ENCODE assay signal across 1 cellular context in the genomic region with DNA sequence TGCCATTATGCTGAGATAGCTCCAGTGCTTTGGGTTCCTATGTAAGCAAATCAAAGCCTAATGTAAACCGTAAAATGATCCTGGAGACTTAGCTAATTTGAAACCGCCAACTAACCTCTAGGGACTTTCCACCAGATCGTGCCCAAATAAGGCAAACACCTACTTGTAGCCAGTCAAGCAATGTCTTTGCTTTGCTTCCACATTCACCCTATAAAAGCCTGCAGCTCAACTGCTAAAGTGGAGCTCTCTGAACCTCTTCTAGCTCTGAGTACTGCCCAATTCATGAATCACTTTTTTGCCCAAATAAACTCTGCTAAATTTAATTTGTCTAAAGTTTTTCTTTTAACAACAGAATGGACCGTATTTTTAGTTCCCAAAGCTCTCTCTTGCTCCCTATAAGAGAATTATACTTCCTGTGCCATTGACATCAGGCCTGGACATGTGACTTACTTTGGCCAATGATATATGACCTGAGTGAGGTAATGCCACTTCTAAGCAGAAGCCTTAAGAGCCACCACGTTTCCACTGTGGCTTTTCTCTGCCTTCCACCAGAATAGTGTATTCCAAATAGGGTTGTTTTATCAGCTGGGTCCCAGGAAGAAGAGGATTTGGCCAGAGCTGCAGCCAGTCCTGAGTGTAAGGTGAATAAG.
TF ChIP-seq lines count a peak whose summit lies in the region.

No MANE protein-coding gene starts in this region.

TF ChIP-seq in IMR-90, 13 proteins besides CTCF, POLR2A, EP300 and RAD21:
- TF ChIP-seq, protein P1, sequence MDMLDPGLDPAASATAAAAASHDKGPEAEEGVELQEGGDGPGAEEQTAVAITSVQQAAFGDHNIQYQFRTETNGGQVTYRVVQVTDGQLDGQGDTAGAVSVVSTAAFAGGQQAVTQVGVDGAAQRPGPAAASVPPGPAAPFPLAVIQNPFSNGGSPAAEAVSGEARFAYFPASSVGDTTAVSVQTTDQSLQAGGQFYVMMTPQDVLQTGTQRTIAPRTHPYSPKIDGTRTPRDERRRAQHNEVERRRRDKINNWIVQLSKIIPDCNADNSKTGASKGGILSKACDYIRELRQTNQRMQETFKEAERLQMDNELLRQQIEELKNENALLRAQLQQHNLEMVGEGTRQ (IDR thresholded peaks at IDR 0.05; ENCODE audit: low read depth, low read length), result no peak
- no peak for TF ChIP-seq NFE2L2 (IDR thresholded peaks at IDR 0.05; ENCODE audit: low read depth, low read length)
- no peak for TF ChIP-seq RCOR1 (IDR thresholded peaks at IDR 0.05; ENCODE audit: insufficient replicate concordance, low read length)
TF ChIP-seq in IMR-90: peak in this region for 0.
